Comparison of ENCODE assay signal across 9 cellular contexts in genomic region chr4:77104405-77105292, GRCh38. TPM values are rescaled to one million over a fixed set of nuclear protein-coding genes. Genes with fewer than 3 reads are reported as not detected.
DNase-seq lines count a peak whose midpoint lies in the region; ATAC-seq, FAIRE-seq and TF ChIP-seq lines count a peak whose summit lies in the region.
"Had no signal": no experiment of that assay in that cellular context is flagged by ENCODE, and none has a peak within 500 bp of the region (broad histone marks: within the 10 kb centered on the region; RNA-seq: fewer than 3 reads in every experiment).

No MANE protein-coding gene starts in this region.

- H3K27me3 ChIP-seq in body of pancreas, result no peaks in the 10 kb centered on the region
- H3K27me3 ChIP-seq in left lung, result no peaks in the 10 kb centered on the region

- H3K4me1 Mint-ChIP-seq in naive thymus-derived CD8-positive, alpha-beta T cell, result peaks cover 6 to 15% (median 11%) of the 10 kb centered on the region in 4 donors

- H3K27ac ChIP-seq in body of pancreas, result peak overlapping the region in 3 of 4 donors; percentile 32 to 44 (median 36)
- no peak overlapping the region for H3K27ac ChIP-seq in left lung

- peak overlapping the region in 1 of 10 donors; percentile 48 for H3K27ac Mint-ChIP-seq in naive thymus-derived CD8-positive, alpha-beta T cell

- no peak for FAIRE-seq in urothelium cell line (lab: Jason Lieb, UNC)
- FAIRE-seq: H54 had no signal

- H3K9me3 ChIP-seq in body of pancreas (no peaks in the 10 kb centered on the region), left lung (no peaks in the 10 kb centered on the region)

- ATAC-seq in body of pancreas (peak; percentile 70), left lung (peak; percentile 74)
- no peak for ATAC-seq in naive thymus-derived CD8-positive, alpha-beta T cell

- H3K9me3 Mint-ChIP-seq in naive thymus-derived CD8-positive, alpha-beta T cell, result peaks cover 0 to 5% (median 0%) of the 10 kb centered on the region in 9 donors

- DNase-seq in NCI-H2227 (lab: John Stamatoyannopoulos, UW; ENCODE audit: unreplicated experiment) (peak; percentile 0), NCI-H2227 treated with DMSO at 0.1 percent for 48 hours (lab: John Stamatoyannopoulos, UW) (no peak), body of pancreas (peak; percentile 65 to 75 (median 72)), left lung (peak; percentile 50 to 74), urothelium cell line (ENCODE audit: low spot score) (peak; percentile 20), OCI-M2 (lab: John Stamatoyannopoulos, UW; ENCODE audit: unreplicated experiment) (no peak), A172 (ENCODE audit: low spot score) (no peak)
- DNase-seq in naive thymus-derived CD8-positive, alpha-beta T cell, result no peak

- TF ChIP-seq POLR2A in body of pancreas (IDR thresholded peaks at IDR 0.05), result no peak

- H3K36me3 ChIP-seq in body of pancreas (replicated peaks in 1 of 2; ENCODE audit: insufficient read depth in 1 of 2, low read depth in 2 of 2) (no peaks in the 10 kb centered on the region), left lung (no peaks in the 10 kb centered on the region)

- peaks cover 13% of the 10 kb centered on the region for H3K4me1 ChIP-seq in body of pancreas
- peaks cover 7% of the 10 kb centered on the region in 2 donors for H3K4me1 ChIP-seq in left lung

- intact Hi-C loops in body of pancreas (cut with DNase I) (no loop called here), left lung (cut with DNase I) (no loop called here)

- H3K4me3 ChIP-seq in body of pancreas (no peak overlapping the region), left lung (no peak overlapping the region)

- TF ChIP-seq CTCF in body of pancreas (IDR thresholded peaks at IDR 0.05) (no peak), left lung (IDR thresholded peaks at IDR 0.05) (no peak)

- POLR2A ChIA-PET in naive thymus-derived CD8-positive, alpha-beta T cell (lab: Charles Lee), result no interaction called here

- H3K4me3 Mint-ChIP-seq in naive thymus-derived CD8-positive, alpha-beta T cell, result no peak overlapping the region

- peaks cover 0 to 2% (median 0%) of the 10 kb centered on the region in 3 donors for H3K36me3 Mint-ChIP-seq in naive thymus-derived CD8-positive, alpha-beta T cell

- 13 to 19% methylated on average over 6 of the region's 6 CpGs for WGBS in body of pancreas, 2 donors

- H3K27me3 Mint-ChIP-seq in naive thymus-derived CD8-positive, alpha-beta T cell, result peaks cover 0 to 3% (median 0%) of the 10 kb centered on the region in 5 donors

RNA-seq across cellular contexts. Expression of gene CCNI, which starts 28.9 kb away (rescaled TPM):
- total RNA-seq in body of pancreas (100 to 1,000 TPM in 1 of 2 donors, 10 to 100 TPM in 1; 92.6 to 185 TPM), left lung (100 to 1,000 TPM; 257 to 265 TPM)
- total RNA-seq in naive thymus-derived CD8-positive, alpha-beta T cell, result 100 to 1,000 TPM; 309 to 315 TPM
- 100 to 1,000 TPM; 304 to 350 (median 348) TPM for polyA plus RNA-seq in naive thymus-derived CD8-positive, alpha-beta T cell
- 56.5 and 61.8 TPM in 2 replicates for total RNA-seq in A172 (2014; rRNA removed; shearing (Covaris generic))

RNA-seq across cellular contexts. Expression of gene CCNG2, which starts 52.4 kb away (rescaled TPM):
- total RNA-seq in body of pancreas (10 to 100 TPM; 13.5 to 13.7 TPM), left lung (10 to 100 TPM; 31.6 to 45.4 TPM)
- total RNA-seq in naive thymus-derived CD8-positive, alpha-beta T cell, result 10 to 100 TPM; 36.3 to 38.1 TPM
- 10 to 100 TPM; 10.2 to 15.3 (median 13.7) TPM for polyA plus RNA-seq in naive thymus-derived CD8-positive, alpha-beta T cell
- 5.2 and 7.3 TPM in 2 replicates for total RNA-seq in A172 (2014; rRNA removed; shearing (Covaris generic))

Comparison
In these comparisons a context has a peak if more than half of its experiments do, and no peak if none do; other contexts are left out.
1. DNase-seq: peak in NCI-H2227 (single experiment), body of pancreas (4 of 4), left lung (2 of 2) and urothelium cell line (single experiment); none in NCI-H2227 treated with DMSO at 0.1 percent for 48 hours (single experiment), OCI-M2 (single experiment), naive thymus-derived CD8-positive, alpha-beta T cell (0 of 10) and A172 (single experiment).
2. ATAC-seq: peak in body of pancreas (single experiment) and left lung (single experiment); none in naive thymus-derived CD8-positive, alpha-beta T cell (0 of 2).
3. H3K27ac ChIP-seq: peak in body of pancreas (3 of 4); none in left lung (0 of 2).